In the genomic region with DNA sequence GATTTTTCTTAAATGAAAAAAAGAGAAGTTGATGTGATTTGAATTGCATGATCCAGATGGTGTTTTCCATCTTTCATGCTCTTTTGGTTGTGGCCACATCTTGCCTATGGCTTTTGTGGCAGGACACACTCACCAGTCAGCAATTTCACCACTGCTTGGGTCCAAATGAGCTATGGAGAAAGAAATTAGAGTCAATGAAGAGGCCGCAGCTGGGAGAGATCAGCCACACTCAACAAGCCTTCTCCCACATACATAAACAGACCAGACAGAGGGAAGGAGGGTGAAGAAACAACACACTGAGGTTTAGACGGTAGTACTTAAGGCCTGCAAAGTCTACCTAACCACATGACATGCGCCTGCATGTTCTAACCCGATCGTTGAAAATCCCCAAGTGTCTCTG, we compare ENCODE assay signal across 11 cellular contexts.
A peak's percentile ranks its signal among the peaks of the same experiment; 100 is the strongest.
DNase-seq lines count a peak whose midpoint lies in the region; ATAC-seq and TF ChIP-seq lines count a peak whose summit lies in the region.
"Had no signal": no experiment of that assay in that cellular context is flagged by ENCODE, and none has a peak within 500 bp of the region (broad histone marks: within the 10 kb centered on the region; RNA-seq: fewer than 3 reads in every experiment).

No MANE protein-coding gene starts in this region.

- H3K79me2 ChIP-seq in PC-9 (ENCODE audit: low read depth) = no peaks in the 10 kb centered on the region

- no peaks in the 10 kb centered on the region for H3K9me2 ChIP-seq in PC-9 (ENCODE audit: insufficient read depth)

- H3K4me3 ChIP-seq in astrocyte of the spinal cord (ENCODE audit: low read depth, low read length) (no peak overlapping the region), PC-9 (no peak overlapping the region)
- H3K4me3 ChIP-seq: BLaER1, MG63 had no signal

- no peaks in the 10 kb centered on the region for H3K4me1 ChIP-seq in PC-9 (replicated peaks; ENCODE audit: insufficient read depth)
- H3K4me1 ChIP-seq: BLaER1 had no signal

- no peak overlapping the region for H3K27ac ChIP-seq in PC-9
- H3K27ac ChIP-seq: BLaER1 had no signal

- no peak overlapping the region for H3K4me2 ChIP-seq in PC-9
- H3K4me2 ChIP-seq: BLaER1 had no signal

- no peak overlapping the region for H2AFZ ChIP-seq in PC-9

- CTCF ChIA-PET in PC-9 (lab: Charles Lee) = no interaction called here

- no peak for TF ChIP-seq CTCF in astrocyte of the spinal cord (IDR thresholded peaks at IDR 0.05; ENCODE audit: low read depth, low read length)
- TF ChIP-seq CTCF in PC-9 (conservative IDR thresholded peaks at IDR 0.05) = no peak

- intact Hi-C loops in PC-9 (cut with micrococcal nuclease; ENCODE audit: unreplicated experiment) = no loop called here

- no peak for ATAC-seq in GM21526 (IDR thresholded peaks at IDR 0.05; ENCODE audit: low FRiP score, unreplicated experiment)
- ATAC-seq: activated T-helper 17 cell treated with anti-CD3 and anti-CD28 coated beads, Interleukin-2, amount 50 U/mL, for 72 hours had no signal

- no peaks in the 10 kb centered on the region for H3K36me3 ChIP-seq in PC-9 (ENCODE audit: low read depth)
- H3K36me3 ChIP-seq: BLaER1, MG63 had no signal

- no peaks in the 10 kb centered on the region for H3K9me3 ChIP-seq in PC-9 (ENCODE audit: insufficient read depth, low read depth)
- H3K9me3 ChIP-seq: BLaER1, MG63 had no signal

- POLR2A ChIA-PET in PC-9 (lab: Charles Lee; ENCODE audit: unreplicated experiment) = no interaction called here

- H4K20me1 ChIP-seq in PC-9 (ENCODE audit: insufficient read depth) = no peaks in the 10 kb centered on the region
- H4K20me1 ChIP-seq: BLaER1 had no signal

- in situ Hi-C loops in astrocyte of the spinal cord (cut with HindIII; ENCODE audit: low sequenced_read_pairs) = no loop called here

- H3F3A ChIP-seq in PC-9 (ENCODE audit: insufficient read depth, low read depth) = no peaks in the 10 kb centered on the region

- peak; percentile 84 for DNase-seq in AG08395 (ENCODE audit: low spot score)
- peak; percentile 29 for DNase-seq in HS-5 (ENCODE audit: low read depth)
- DNase-seq in astrocyte of the spinal cord (ENCODE audit: low read depth, low spot score) = peak; percentile 94
- peak; percentile 56 for DNase-seq in islet precursor cell
- no peak for DNase-seq in PC-9
- no peak for DNase-seq in NCI-H2196 (lab: John Stamatoyannopoulos, UW; ENCODE audit: unreplicated experiment)
- DNase-seq in amniotic stem cell (lab: John Stamatoyannopoulos, UW) = no peak
- DNase-seq: MG63 had no signal

- no peaks in the 10 kb centered on the region for H3K27me3 ChIP-seq in PC-9 (ENCODE audit: insufficient read depth, low read depth)
- H3K27me3 ChIP-seq: BLaER1, MG63 had no signal

- BruUV-seq in PC-9 (replicated peaks; lab: Mats Ljungman, UMichigan) = no TSS peak

Comparison
In these comparisons a context has a peak if more than half of its experiments do, and no peak if none do; other contexts are left out.
1. DNase-seq: peak in AG08395 (single experiment), HS-5 (single experiment), astrocyte of the spinal cord (single experiment) and islet precursor cell (single experiment); none in PC-9 (0 of 2), NCI-H2196 (single experiment) and amniotic stem cell (single experiment).